ENCODE assay signal across 11 cellular contexts in the genomic region with DNA sequence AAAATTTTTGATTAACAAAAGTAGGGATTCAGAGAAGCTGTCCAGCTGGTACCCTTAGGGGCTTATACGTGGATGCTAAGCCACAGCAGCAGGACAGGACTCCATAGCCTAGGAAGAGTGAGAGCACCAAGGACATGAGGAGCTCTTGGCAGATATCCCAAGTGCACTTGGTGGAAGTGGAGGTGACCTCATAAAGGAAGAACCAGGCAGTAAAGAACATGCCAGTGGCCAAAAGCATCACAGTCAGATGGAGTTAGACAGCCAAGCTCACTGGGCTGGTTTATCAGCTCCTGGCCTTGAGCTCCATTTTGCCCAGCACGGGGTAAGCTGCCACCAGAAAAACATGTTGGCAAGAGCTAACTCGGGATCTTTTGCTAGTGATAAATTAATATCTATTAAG.
DNase-seq lines count a peak whose midpoint lies in the region; ATAC-seq and TF ChIP-seq lines count a peak whose summit lies in the region.
"Had no signal": no experiment of that assay in that cellular context is flagged by ENCODE, and none has a peak within 500 bp of the region (broad histone marks: within the 10 kb centered on the region; RNA-seq: fewer than 3 reads in every experiment).

No MANE protein-coding gene starts in this region.

- H3K27me3 ChIP-seq in lower lobe of right lung (ENCODE audit: low read depth) = no peaks in the 10 kb centered on the region
- H3K27me3 ChIP-seq: neutrophil had no signal

- peaks cover 26% of the 10 kb centered on the region for H3K4me1 Mint-ChIP-seq in MCF 10A (ENCODE audit: insufficient read depth, unreplicated experiment)
- peaks cover 7% of the 10 kb centered on the region in 2 donors for H3K4me1 Mint-ChIP-seq in natural killer cell

- intact Hi-C loops in MCF 10A (cut with micrococcal nuclease) = loop anchor here (5.0 kb wide), 1 partner anchor 77 kb away; no protein-coding TSS in a partner anchor
- intact Hi-C loops in lower lobe of right lung (cut with DNase I) = no loop called here
- intact Hi-C loops in natural killer cell (cut with micrococcal nuclease) = no loop called here

- H3K36me3 Mint-ChIP-seq in MCF 10A (ENCODE audit: insufficient read depth, unreplicated experiment) (no peaks in the 10 kb centered on the region), natural killer cell (no peaks in the 10 kb centered on the region)

- POLR2A ChIA-PET in MCF 10A (lab: Yijun Ruan, JAX) = interaction anchor here (1.0 to 2.3 kb wide), 2 partner anchors 9 to 15 kb away, joined by 4 to 10 read pairs; no protein-coding TSS in a partner anchor

- TF ChIP-seq CTCF in MCF 10A (IDR thresholded peaks at IDR 0.05; ENCODE audit: unreplicated experiment) (no peak), lower lobe of right lung (IDR thresholded peaks at IDR 0.05) (no peak), natural killer cell (IDR thresholded peaks at IDR 0.05) (no peak)

- no peaks in the 10 kb centered on the region for H3K27me3 Mint-ChIP-seq in MCF 10A (ENCODE audit: insufficient read depth, unreplicated experiment)
- no peaks in the 10 kb centered on the region for H3K27me3 Mint-ChIP-seq in natural killer cell (ENCODE audit: low read depth in 2 of 2)
- H3K27me3 Mint-ChIP-seq: activated B cell treated with CpG ODN at 0.5 μM for 24 hours had no signal

- DNase-seq in ACHN (peak; percentile 32), M059J (ENCODE audit: low read depth) (peak; percentile 96), MCF 10A (ENCODE audit: unreplicated experiment) (peak; percentile 58), lower lobe of right lung (peak; percentile 62), natural killer cell (no peak)
- DNase-seq: activated B cell treated with CpG ODN at 0.5 μM for 24 hours had no signal

- in situ Hi-C loops in ACHN (cut with HindIII; ENCODE audit: low pct_ligation_motif_present, low pct_unique_long_range_greater_than_20kb, low sequenced_read_pairs) = no loop called here

- no peak overlapping the region for H3K27ac ChIP-seq in lower lobe of right lung
- H3K27ac ChIP-seq: C4-2B, neutrophil had no signal

- H3K9me3 Mint-ChIP-seq in MCF 10A (ENCODE audit: unreplicated experiment) = no peaks in the 10 kb centered on the region
- no peaks in the 10 kb centered on the region for H3K9me3 Mint-ChIP-seq in natural killer cell
- H3K9me3 Mint-ChIP-seq: activated B cell treated with CpG ODN at 0.5 μM for 24 hours had no signal

- H3K4me3 ChIP-seq in lower lobe of right lung = no peak overlapping the region

- H3K4me1 ChIP-seq in lower lobe of right lung = peaks cover 23% of the 10 kb centered on the region

- H3K9me3 ChIP-seq in lower lobe of right lung = no peaks in the 10 kb centered on the region
- H3K9me3 ChIP-seq: neutrophil had no signal

- CTCF ChIA-PET in MCF 10A (lab: Yijun Ruan, JAX) = interaction anchor here (0.6 to 1.8 kb wide), 4 partner anchors 9 to 85 kb away, joined by 3 to 4 read pairs (median 3); no protein-coding TSS in a partner anchor

- H3K27ac Mint-ChIP-seq in MCF 10A (ENCODE audit: low read depth, unreplicated experiment) = peak overlapping the region; percentile 55
- no peak overlapping the region for H3K27ac Mint-ChIP-seq in natural killer cell
- H3K27ac Mint-ChIP-seq: activated B cell treated with CpG ODN at 0.5 μM for 24 hours had no signal

- H3K4me3 Mint-ChIP-seq in MCF 10A (ENCODE audit: unreplicated experiment) = no peak overlapping the region
- no peak overlapping the region for H3K4me3 Mint-ChIP-seq in natural killer cell
- H3K4me3 Mint-ChIP-seq: activated B cell treated with CpG ODN at 0.5 μM for 24 hours had no signal

- ATAC-seq in lower lobe of right lung = peak; percentile 84 to 85
- no peak for ATAC-seq in HG02970 (IDR thresholded peaks at IDR 0.05; ENCODE audit: low FRiP score, unreplicated experiment)
- no peak for ATAC-seq in GM21717 (IDR thresholded peaks at IDR 0.05; ENCODE audit: unreplicated experiment)
- no peak for ATAC-seq in GM21423 (IDR thresholded peaks at IDR 0.05; ENCODE audit: unreplicated experiment)
- no peak for ATAC-seq in natural killer cell

- no TSS peak for BruUV-seq in MCF 10A (replicated peaks; lab: Mats Ljungman, UMichigan)

- H3K36me3 ChIP-seq in lower lobe of right lung = no peaks in the 10 kb centered on the region
- H3K36me3 ChIP-seq: neutrophil had no signal

Comparison
In these comparisons a context has a peak if more than half of its experiments do, and no peak if none do; other contexts are left out.
1. ATAC-seq: peak in lower lobe of right lung (2 of 2); none in HG02970 (single experiment), GM21717 (single experiment), GM21423 (single experiment) and natural killer cell (0 of 3).